Comparison of ENCODE assay signal across 8 cellular contexts in genomic region chr17:48830840-48831548, GRCh38. TPM values are rescaled to one million over a fixed set of nuclear protein-coding genes. Genes with fewer than 3 reads are reported as not detected.
DNase-seq lines count a peak whose midpoint lies in the region; ATAC-seq and TF ChIP-seq lines count a peak whose summit lies in the region.

Gene CALCOCO2, plus strand, starts transcription at chr17:48831035. Its CDS starts 10,673 bp downstream, at chr17:48841708.

- peak; percentile 89 for ATAC-seq in GM19328 (IDR thresholded peaks at IDR 0.05; ENCODE audit: unreplicated experiment)
- peak; percentile 74 for ATAC-seq in HG03520 (IDR thresholded peaks at IDR 0.05; ENCODE audit: unreplicated experiment)
- ATAC-seq in left lobe of liver = peak; percentile 97

- peak; percentile 63 to 92 (median 84) for DNase-seq in C1 segment of cervical spinal cord (lab: John Stamatoyannopoulos, UW)
- DNase-seq in NCI-H748 (lab: John Stamatoyannopoulos, UW; ENCODE audit: unreplicated experiment) = peak; percentile 93
- DNase-seq in activated CD4-positive, alpha-beta T cell treated with anti-CD3 and anti-CD28 coated beads, Interleukin-2, amount 10 ng/mL, durations not matched to agents 7 days and 5 days = peak; percentile 89
- peak; percentile 97 for DNase-seq in coronary artery (ENCODE audit: low spot score)
- DNase-seq in left lobe of liver (ENCODE audit: low spot score) = peak; percentile 93
- DNase-seq in stimulated activated CD4-positive, alpha-beta T cell treated with anti-CD3 and anti-CD28 coated beads, Interleukin-2, amount 100 ng/mL, for 4 hours (ENCODE audit: low read depth) = peak; percentile 76

- H3K4me1 Mint-ChIP-seq in activated CD4-positive, alpha-beta T cell treated with anti-CD3 and anti-CD28 coated beads, Interleukin-2, amount 10 ng/mL, durations not matched to agents 7 days and 5 days = peaks cover 50% of the 10 kb centered on the region

- H3K9me3 Mint-ChIP-seq in activated CD4-positive, alpha-beta T cell treated with anti-CD3 and anti-CD28 coated beads, Interleukin-2, amount 10 ng/mL, durations not matched to agents 7 days and 5 days = no peaks in the 10 kb centered on the region

- peaks cover 3% of the 10 kb centered on the region for H3K27me3 Mint-ChIP-seq in activated CD4-positive, alpha-beta T cell treated with anti-CD3 and anti-CD28 coated beads, Interleukin-2, amount 10 ng/mL, durations not matched to agents 7 days and 5 days

- peaks cover 29% of the 10 kb centered on the region for H3K36me3 Mint-ChIP-seq in activated CD4-positive, alpha-beta T cell treated with anti-CD3 and anti-CD28 coated beads, Interleukin-2, amount 10 ng/mL, durations not matched to agents 7 days and 5 days (ENCODE audit: low read depth)

- peak within 1 kb of the TSS; percentile 99 for H3K27ac Mint-ChIP-seq in activated CD4-positive, alpha-beta T cell treated with anti-CD3 and anti-CD28 coated beads, Interleukin-2, amount 10 ng/mL, durations not matched to agents 7 days and 5 days

- peak within 1 kb of the TSS; percentile 91 to 96 for H3K27ac ChIP-seq in coronary artery

- no peak for TF ChIP-seq CTCF in coronary artery (IDR thresholded peaks at IDR 0.05)

- H3K4me3 Mint-ChIP-seq in activated CD4-positive, alpha-beta T cell treated with anti-CD3 and anti-CD28 coated beads, Interleukin-2, amount 10 ng/mL, durations not matched to agents 7 days and 5 days = peak within 1 kb of the TSS; percentile 90

- peak within 1 kb of the TSS; percentile 84 for H3K4me3 ChIP-seq in coronary artery

- POLR2A ChIA-PET in activated CD4-positive, alpha-beta T cell treated with anti-CD3 and anti-CD28 coated beads, Interleukin-2, amount 10 ng/mL, durations not matched to agents 7 days and 5 days (lab: Charles Lee) = no interaction called here

- CTCF ChIA-PET in activated CD4-positive, alpha-beta T cell treated with anti-CD3 and anti-CD28 coated beads, Interleukin-2, amount 10 ng/mL, durations not matched to agents 7 days and 5 days (lab: Charles Lee) = interaction anchor here (0.7 to 1.4 kb wide), 4 partner anchors 9 to 51 kb away, joined by 3 to 8 read pairs (median 4); no protein-coding TSS in a partner anchor

RNA-seq across cellular contexts. Expression of gene CALCOCO2, which starts in this region (rescaled TPM):
- total RNA-seq in activated CD4-positive, alpha-beta T cell treated with anti-CD3 and anti-CD28 coated beads, Interleukin-2, amount 10 ng/mL, durations not matched to agents 7 days and 5 days = 100 to 1,000 TPM; 171 to 214 TPM
- 66.8 TPM for total RNA-seq in left lobe of liver

Comparison
In these comparisons a context has a peak if more than half of its experiments do, and no peak if none do; other contexts are left out.
1. Peak in every context shown above with its lines: DNase-seq, ATAC-seq, H3K4me3 ChIP-seq and H3K27ac ChIP-seq.